In genomic region chr16:67514382-67514828, GRCh38 we compare ENCODE assay signal across 8 cellular contexts. TPM values are rescaled to one million over a fixed set of nuclear protein-coding genes. Genes with fewer than 3 reads are reported as not detected.
DNase-seq lines count a peak whose midpoint lies in the region; ATAC-seq, FAIRE-seq and TF ChIP-seq lines count a peak whose summit lies in the region.

No MANE protein-coding gene starts in this region.

- no peak overlapping the region for H3K9ac ChIP-seq in SU-DHL-6 (ENCODE audit: low read length)

- H3K27ac ChIP-seq in SU-DHL-6 (ENCODE audit: low read depth, low read length) (no peak overlapping the region), heart right ventricle (no peak overlapping the region), small intestine (ENCODE audit: low read depth in 1 of 2, low read length in 1 of 2) (no peak overlapping the region)

- H3K36me3 Mint-ChIP-seq in activated naive CD4-positive, alpha-beta T cell treated with anti-CD3 and anti-CD28 coated beads, Interleukin-2, amount 50 U/mL, for 72 hours: no peaks in the 10 kb centered on the region

- H3K4me3 ChIP-seq in SU-DHL-6 (ENCODE audit: insufficient read depth, low read length, poor library complexity, severe bottlenecking) (no peak overlapping the region), heart right ventricle (no peak overlapping the region), small intestine (ENCODE audit: low read depth in 1 of 2, low read length in 2 of 2) (no peak overlapping the region)

- 9 to 12% methylated on average over 8 of the region's 8 CpGs for WGBS in heart right ventricle, 2 donors
- WGBS in small intestine, 3 donors: 2 to 6% (median 6%) methylated on average over 8 of the region's 8 CpGs

- intact Hi-C loops in heart right ventricle (cut with DNase I): loop anchor here in 6 of 10 donors (1.0 to 2.0 kb wide), 3 partner anchors 20 to 22 kb away; no protein-coding TSS in a partner anchor

- in situ Hi-C loops in Caki2 (cut with HindIII; ENCODE audit: low pct_unique_long_range_greater_than_20kb, low sequenced_read_pairs): no loop called here

- no peaks in the 10 kb centered on the region for H3K79me2 ChIP-seq in SU-DHL-6 (ENCODE audit: insufficient read depth, low read length)

- no peaks in the 10 kb centered on the region for H3K9me3 Mint-ChIP-seq in activated naive CD4-positive, alpha-beta T cell treated with anti-CD3 and anti-CD28 coated beads, Interleukin-2, amount 50 U/mL, for 72 hours

- H4K20me1 ChIP-seq in SU-DHL-6 (ENCODE audit: low read depth, low read length): no peaks in the 10 kb centered on the region

- H3K4me2 ChIP-seq in SU-DHL-6 (ENCODE audit: low read depth, low read length, poor library complexity, severe bottlenecking): peak overlapping the region; percentile 25

- DNase-seq in Caki2 (ENCODE audit: low read depth): peak; percentile 75
- DNase-seq in M059J (ENCODE audit: low read depth): peak; percentile 84
- peak; percentile 69 to 75 for DNase-seq in activated naive CD4-positive, alpha-beta T cell treated with anti-CD3 and anti-CD28 coated beads, Interleukin-2, amount 50 U/mL, for 72 hours (ENCODE audit: low spot score in 2 of 2)
- DNase-seq in heart right ventricle: peak; percentile 62 to 83
- peak; percentile 79 for DNase-seq in small intestine
- DNase-seq in 8988T: no peak

- H3K9me2 ChIP-seq in SU-DHL-6 (replicated peaks; ENCODE audit: insufficient read depth, low read length): no peaks in the 10 kb centered on the region

- peak overlapping the region in 1 of 2 donors; percentile 81 for H3K27ac Mint-ChIP-seq in activated naive CD4-positive, alpha-beta T cell treated with anti-CD3 and anti-CD28 coated beads, Interleukin-2, amount 50 U/mL, for 72 hours

- no peaks in the 10 kb centered on the region for H3K36me3 ChIP-seq in SU-DHL-6 (ENCODE audit: low read length)
- no peaks in the 10 kb centered on the region for H3K36me3 ChIP-seq in heart right ventricle
- H3K36me3 ChIP-seq in small intestine (ENCODE audit: control insufficient read depth in 2 of 2, insufficient read depth in 2 of 2, low read length in 2 of 2): no peaks in the 10 kb centered on the region

- H3F3A ChIP-seq in SU-DHL-6 (ENCODE audit: insufficient read depth): no peaks in the 10 kb centered on the region

- H3K9me3 ChIP-seq in SU-DHL-6 (ENCODE audit: insufficient read depth, low read length) (no peaks in the 10 kb centered on the region), heart right ventricle (no peaks in the 10 kb centered on the region), small intestine (ENCODE audit: control insufficient read depth, low read depth) (no peaks in the 10 kb centered on the region)

- no peaks in the 10 kb centered on the region for H3K27me3 ChIP-seq in SU-DHL-6 (ENCODE audit: low read length)
- H3K27me3 ChIP-seq in heart right ventricle: no peaks in the 10 kb centered on the region
- no peaks in the 10 kb centered on the region for H3K27me3 ChIP-seq in small intestine (ENCODE audit: control insufficient read depth in 2 of 2, insufficient read depth in 2 of 2, low read length in 2 of 2)

- FAIRE-seq in small intestine (lab: Jason Lieb, UNC): no peak

- H2AFZ ChIP-seq in SU-DHL-6 (ENCODE audit: low read depth, low read length, severe bottlenecking): peak overlapping the region; percentile 95

- TF ChIP-seq CTCF in SU-DHL-6 (IDR thresholded peaks at IDR 0.05; ENCODE audit: insufficient read depth, low read length, poor library complexity, severe bottlenecking) (peak; percentile 49), heart right ventricle (IDR thresholded peaks at IDR 0.05) (peak; percentile 52 to 82 (median 73))

- H3K4me1 ChIP-seq in heart right ventricle (peaks cover 0 to 25% (median 0%) of the 10 kb centered on the region in 9 donors), small intestine (ENCODE audit: control insufficient read depth in 2 of 2, insufficient read depth in 1 of 2, low read depth in 1 of 2, low read length in 1 of 2) (peaks cover 0 to 3% of the 10 kb centered on the region in 2 donors)

- ATAC-seq in GM21423 (IDR thresholded peaks at IDR 0.05; ENCODE audit: unreplicated experiment) (peak; percentile 45), heart right ventricle (peak in 7 of 8 donors; percentile 52 to 82 (median 66))
- ATAC-seq in activated naive CD4-positive, alpha-beta T cell treated with anti-CD3 and anti-CD28 coated beads, Interleukin-2, amount 50 U/mL, for 72 hours: peak; percentile 89 to 90

RNA-seq across cellular contexts. Expression of gene RIPOR1, which starts 14.2 kb away (rescaled TPM):
- 3.4 and 11.0 TPM in 2 replicates for total RNA-seq in Caki2 (2014; rRNA removed; shearing (Covaris generic); ENCODE audit: low replicate concordance)
- 16.6 and 34.4 TPM in 2 replicates for total RNA-seq in M059J (2014; rRNA removed; shearing (Covaris generic))
- 10 to 100 TPM; 34.1 to 41.4 TPM for total RNA-seq in activated naive CD4-positive, alpha-beta T cell treated with anti-CD3 and anti-CD28 coated beads, Interleukin-2, amount 50 U/mL, for 72 hours
- 10 to 100 TPM; 45.9 to 86.1 (median 73.8) TPM for total RNA-seq in heart right ventricle
- polyA plus RNA-seq in heart right ventricle: 10 to 100 TPM; 40.0 to 66.9 TPM
- 10 to 100 TPM in 2 of 3 donors, 1 to 10 TPM in 1; 2.9 to 19.1 (median 11.3) TPM for polyA plus RNA-seq in small intestine

RNA-seq across cellular contexts. Expression of gene AGRP, which starts 31.1 kb away (rescaled TPM):
- not detected in 2 replicates for total RNA-seq in Caki2 (2014; rRNA removed; shearing (Covaris generic); ENCODE audit: low replicate concordance)
- total RNA-seq in M059J (2014; rRNA removed; shearing (Covaris generic)): not detected in 2 replicates
- total RNA-seq in activated naive CD4-positive, alpha-beta T cell treated with anti-CD3 and anti-CD28 coated beads, Interleukin-2, amount 50 U/mL, for 72 hours: under 1 TPM in 1 of 2 donors, not detected in 1; 0.64 TPM
- not detected for total RNA-seq in heart right ventricle
- polyA plus RNA-seq in heart right ventricle (under 1 TPM in 1 of 2 donors, not detected in 1; 0.10 TPM), small intestine (under 1 TPM in 1 of 3 donors, not detected in 2; 0.10 TPM)

RNA-seq across cellular contexts. Expression of gene ATP6V0D1, which starts 33.4 kb away (rescaled TPM):
- total RNA-seq in Caki2 (2014; rRNA removed; shearing (Covaris generic); ENCODE audit: low replicate concordance): 39.7 and 71.5 TPM in 2 replicates
- 156 and 160 TPM in 2 replicates for total RNA-seq in M059J (2014; rRNA removed; shearing (Covaris generic))
- 10 to 100 TPM; 20.4 to 22.5 TPM for total RNA-seq in activated naive CD4-positive, alpha-beta T cell treated with anti-CD3 and anti-CD28 coated beads, Interleukin-2, amount 50 U/mL, for 72 hours
- total RNA-seq in heart right ventricle: 10 to 100 TPM; 57.4 to 84.7 (median 67.5) TPM
- polyA plus RNA-seq in heart right ventricle (10 to 100 TPM; 12.8 to 73.3 TPM), small intestine (100 to 1,000 TPM; 120 to 158 (median 154) TPM)

RNA-seq across cellular contexts. Expression of gene CTCF, which starts 47.9 kb away (rescaled TPM):
- 32.1 and 34.5 TPM in 2 replicates for total RNA-seq in Caki2 (2014; rRNA removed; shearing (Covaris generic); ENCODE audit: low replicate concordance)
- 24.8 and 38.8 TPM in 2 replicates for total RNA-seq in M059J (2014; rRNA removed; shearing (Covaris generic))
- 10 to 100 TPM; 51.5 to 62.1 TPM for total RNA-seq in activated naive CD4-positive, alpha-beta T cell treated with anti-CD3 and anti-CD28 coated beads, Interleukin-2, amount 50 U/mL, for 72 hours
- total RNA-seq in heart right ventricle: 10 to 100 TPM; 20.5 to 31.0 (median 24.8) TPM
- polyA plus RNA-seq in heart right ventricle (10 to 100 TPM; 11.9 to 20.7 TPM), small intestine (10 to 100 TPM; 23.5 to 24.6 (median 23.7) TPM)
